In the genomic region with DNA sequence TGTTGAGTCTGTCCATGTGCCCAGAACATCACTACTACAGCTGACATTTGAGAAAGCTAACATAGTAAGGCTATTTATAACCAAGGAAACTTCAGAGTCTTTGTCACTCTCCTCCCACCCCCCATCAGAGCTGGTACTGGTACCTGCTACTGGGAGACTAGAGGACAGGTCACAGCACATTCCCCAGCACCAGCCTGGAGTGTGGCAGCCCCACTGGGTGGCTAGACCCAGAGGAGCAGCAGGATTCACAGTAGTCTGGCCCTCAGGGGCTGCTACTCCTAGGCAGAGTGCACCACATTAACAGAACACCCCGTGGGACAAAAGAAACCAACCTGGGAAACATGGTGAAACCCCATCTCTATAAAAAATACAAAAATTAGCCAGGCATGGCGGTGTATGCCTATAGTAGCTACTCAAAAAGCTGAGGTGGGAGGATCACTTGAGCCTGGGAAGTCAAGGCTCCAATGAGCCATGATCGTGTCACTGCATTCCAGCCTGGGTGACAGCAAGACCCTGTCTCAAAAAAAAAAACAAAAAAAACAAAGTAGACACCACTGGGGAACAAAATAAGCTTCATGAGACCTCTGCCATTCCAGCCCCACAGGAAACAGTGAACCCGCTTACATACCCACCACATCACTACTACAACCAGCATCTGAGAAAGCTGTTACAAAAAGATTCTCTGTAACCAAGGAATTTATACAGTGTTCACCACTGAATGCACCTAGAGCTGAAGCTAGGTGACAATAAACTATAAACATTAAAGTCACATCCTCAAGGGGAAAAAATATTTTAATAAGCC, we compare ENCODE assay signal across 1 cellular context.
TF ChIP-seq lines count a peak whose summit lies in the region.

No MANE protein-coding gene starts in this region.

TF ChIP-seq in WTC11, 78 proteins besides CTCF, POLR2A, EP300 and RAD21:
- TF ChIP-seq, protein P1, sequence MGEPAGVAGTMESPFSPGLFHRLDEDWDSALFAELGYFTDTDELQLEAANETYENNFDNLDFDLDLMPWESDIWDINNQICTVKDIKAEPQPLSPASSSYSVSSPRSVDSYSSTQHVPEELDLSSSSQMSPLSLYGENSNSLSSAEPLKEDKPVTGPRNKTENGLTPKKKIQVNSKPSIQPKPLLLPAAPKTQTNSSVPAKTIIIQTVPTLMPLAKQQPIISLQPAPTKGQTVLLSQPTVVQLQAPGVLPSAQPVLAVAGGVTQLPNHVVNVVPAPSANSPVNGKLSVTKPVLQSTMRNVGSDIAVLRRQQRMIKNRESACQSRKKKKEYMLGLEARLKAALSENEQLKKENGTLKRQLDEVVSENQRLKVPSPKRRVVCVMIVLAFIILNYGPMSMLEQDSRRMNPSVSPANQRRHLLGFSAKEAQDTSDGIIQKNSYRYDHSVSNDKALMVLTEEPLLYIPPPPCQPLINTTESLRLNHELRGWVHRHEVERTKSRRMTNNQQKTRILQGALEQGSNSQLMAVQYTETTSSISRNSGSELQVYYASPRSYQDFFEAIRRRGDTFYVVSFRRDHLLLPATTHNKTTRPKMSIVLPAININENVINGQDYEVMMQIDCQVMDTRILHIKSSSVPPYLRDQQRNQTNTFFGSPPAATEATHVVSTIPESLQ (CRISPR knock-in tag; IDR thresholded peaks at IDR 0.05), result no peak
- TF ChIP-seq, protein P2, sequence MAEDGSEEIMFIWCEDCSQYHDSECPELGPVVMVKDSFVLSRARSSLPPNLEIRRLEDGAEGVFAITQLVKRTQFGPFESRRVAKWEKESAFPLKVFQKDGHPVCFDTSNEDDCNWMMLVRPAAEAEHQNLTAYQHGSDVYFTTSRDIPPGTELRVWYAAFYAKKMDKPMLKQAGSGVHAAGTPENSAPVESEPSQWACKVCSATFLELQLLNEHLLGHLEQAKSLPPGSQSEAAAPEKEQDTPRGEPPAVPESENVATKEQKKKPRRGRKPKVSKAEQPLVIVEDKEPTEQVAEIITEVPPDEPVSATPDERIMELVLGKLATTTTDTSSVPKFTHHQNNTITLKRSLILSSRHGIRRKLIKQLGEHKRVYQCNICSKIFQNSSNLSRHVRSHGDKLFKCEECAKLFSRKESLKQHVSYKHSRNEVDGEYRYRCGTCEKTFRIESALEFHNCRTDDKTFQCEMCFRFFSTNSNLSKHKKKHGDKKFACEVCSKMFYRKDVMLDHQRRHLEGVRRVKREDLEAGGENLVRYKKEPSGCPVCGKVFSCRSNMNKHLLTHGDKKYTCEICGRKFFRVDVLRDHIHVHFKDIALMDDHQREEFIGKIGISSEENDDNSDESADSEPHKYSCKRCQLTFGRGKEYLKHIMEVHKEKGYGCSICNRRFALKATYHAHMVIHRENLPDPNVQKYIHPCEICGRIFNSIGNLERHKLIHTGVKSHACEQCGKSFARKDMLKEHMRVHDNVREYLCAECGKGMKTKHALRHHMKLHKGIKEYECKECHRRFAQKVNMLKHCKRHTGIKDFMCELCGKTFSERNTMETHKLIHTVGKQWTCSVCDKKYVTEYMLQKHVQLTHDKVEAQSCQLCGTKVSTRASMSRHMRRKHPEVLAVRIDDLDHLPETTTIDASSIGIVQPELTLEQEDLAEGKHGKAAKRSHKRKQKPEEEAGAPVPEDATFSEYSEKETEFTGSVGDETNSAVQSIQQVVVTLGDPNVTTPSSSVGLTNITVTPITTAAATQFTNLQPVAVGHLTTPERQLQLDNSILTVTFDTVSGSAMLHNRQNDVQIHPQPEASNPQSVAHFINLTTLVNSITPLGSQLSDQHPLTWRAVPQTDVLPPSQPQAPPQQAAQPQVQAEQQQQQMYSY (CRISPR knock-in tag; IDR thresholded peaks at IDR 0.05), result no peak
- TF ChIP-seq ELF4 (CRISPR knock-in tag; IDR thresholded peaks at IDR 0.05; ENCODE audit: low read depth), result no peak
TF ChIP-seq in WTC11: peak in this region for 0.
